Comparison of ENCODE assay signal across 14 cellular contexts in the genomic region with DNA sequence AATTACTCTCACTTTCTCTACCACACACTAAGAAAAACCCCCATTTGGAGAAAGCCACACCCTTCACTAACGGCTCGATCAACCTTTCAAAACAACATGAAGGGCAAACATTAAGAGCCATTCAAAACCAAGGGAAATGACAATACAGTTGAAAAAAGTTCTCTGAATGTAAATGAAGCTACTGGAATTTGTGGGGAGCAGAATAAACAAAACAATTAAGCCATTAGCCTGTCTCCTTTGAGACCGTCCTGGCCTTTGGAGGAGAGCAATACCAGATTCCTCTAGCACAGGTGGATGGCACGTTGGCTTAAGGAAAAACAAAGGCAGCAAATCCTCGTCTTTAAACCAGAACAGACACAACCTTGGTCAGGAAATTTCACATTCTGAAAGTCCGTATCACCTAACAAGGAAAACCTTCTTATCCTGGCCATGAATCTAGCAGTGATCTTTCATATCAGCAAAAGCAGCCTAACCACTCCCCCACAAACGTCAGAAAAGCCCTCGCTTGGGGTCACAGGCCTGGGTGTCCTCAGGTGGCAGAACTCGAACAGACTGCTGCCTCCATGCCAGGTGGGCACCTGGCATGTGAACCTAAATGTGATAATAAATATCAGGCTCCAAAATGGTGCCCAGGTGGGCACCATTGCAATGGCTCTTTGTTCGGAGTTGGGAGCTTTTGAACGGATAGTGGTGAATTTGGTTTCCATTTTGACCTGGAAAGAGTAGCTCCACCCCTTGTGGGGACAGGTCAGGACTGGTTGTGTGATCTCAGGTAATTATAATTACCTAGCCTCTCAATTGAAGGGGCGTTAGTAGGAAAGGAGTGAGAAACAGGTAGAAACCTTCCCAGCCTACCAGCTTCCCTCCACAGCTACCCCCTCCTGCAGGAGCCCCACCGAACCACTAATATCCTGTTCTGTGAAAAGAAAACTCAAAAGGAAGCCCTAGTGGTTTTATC. TPM values are rescaled to one million over a fixed set of nuclear protein-coding genes. Genes with fewer than 3 reads are reported as not detected.
DNase-seq lines count a peak whose midpoint lies in the region; ATAC-seq and TF ChIP-seq lines count a peak whose summit lies in the region.
"Had no signal": no experiment of that assay in that cellular context is flagged by ENCODE, and none has a peak within 500 bp of the region (broad histone marks: within the 10 kb centered on the region; RNA-seq: fewer than 3 reads in every experiment).

No MANE protein-coding gene starts in this region.

- no peaks in the 10 kb centered on the region for H3K36me3 ChIP-seq in CD8-positive, alpha-beta memory T cell (ENCODE audit: insufficient read depth, low read length)
- H3K36me3 ChIP-seq in HUES6 (ENCODE audit: control insufficient read depth, insufficient read depth, low read length), result no peaks in the 10 kb centered on the region
- H3K36me3 ChIP-seq: right lobe of liver had no signal

- H3K36me3 Mint-ChIP-seq in CD8-positive, alpha-beta memory T cell, result no peaks in the 10 kb centered on the region
- no peaks in the 10 kb centered on the region for H3K36me3 Mint-ChIP-seq in T-cell
- H3K36me3 Mint-ChIP-seq in nephron progenitor cell (ENCODE audit: low read depth), result peaks cover 4% of the 10 kb centered on the region
- H3K36me3 Mint-ChIP-seq in activated CD4-positive, alpha-beta memory T cell treated with anti-CD3 and anti-CD28 coated beads for 36 hours, result no peaks in the 10 kb centered on the region

- H3K4me1 Mint-ChIP-seq in CD8-positive, alpha-beta memory T cell, result peaks cover 23 to 25% (median 25%) of the 10 kb centered on the region in 3 donors
- H3K4me1 Mint-ChIP-seq in T-cell (peaks cover 20 to 28% (median 22%) of the 10 kb centered on the region in 3 donors), nephron progenitor cell (peaks cover 41% of the 10 kb centered on the region)
- peaks cover 14% of the 10 kb centered on the region for H3K4me1 Mint-ChIP-seq in activated CD4-positive, alpha-beta memory T cell treated with anti-CD3 and anti-CD28 coated beads for 36 hours (ENCODE audit: low read depth)

- no peak for TF ChIP-seq CTCF in nephron progenitor cell (IDR thresholded peaks at IDR 0.05)

- H3K4me3 ChIP-seq in CD8-positive, alpha-beta memory T cell (ENCODE audit: low read length), result no peak overlapping the region
- H3K4me3 ChIP-seq in HUES6 (ENCODE audit: low read depth, low read length), result peak overlapping the region; percentile 47
- H3K4me3 ChIP-seq: esophagus squamous epithelium, right lobe of liver had no signal

- no peak overlapping the region for H3K27ac ChIP-seq in CD8-positive, alpha-beta memory T cell (ENCODE audit: low read depth, low read length)
- peak overlapping the region; percentile 98 for H3K27ac ChIP-seq in HUES6 (ENCODE audit: low read depth, low read length)
- H3K27ac ChIP-seq: esophagus squamous epithelium, right lobe of liver had no signal

- peak overlapping the region in 2 of 8 donors; percentile 14 to 26 for H3K27ac Mint-ChIP-seq in CD8-positive, alpha-beta memory T cell
- H3K27ac Mint-ChIP-seq in T-cell, result no peak overlapping the region
- no peak overlapping the region for H3K27ac Mint-ChIP-seq in nephron progenitor cell
- no peak overlapping the region for H3K27ac Mint-ChIP-seq in activated CD4-positive, alpha-beta memory T cell treated with anti-CD3 and anti-CD28 coated beads for 36 hours

- DNase-seq in CD8-positive, alpha-beta memory T cell, result peak in 1 of 5 donors; percentile 35
- DNase-seq in T-cell, result no peak
- DNase-seq in iPS-NIHi7 (ENCODE audit: extremely low spot score), result peak; percentile 72
- no peak for DNase-seq in NCI-H2107 treated with DMSO at 0.1 percent for 48 hours (lab: John Stamatoyannopoulos, UW; ENCODE audit: unreplicated experiment)
- no peak for DNase-seq in nephron progenitor cell
- DNase-seq in activated CD4-positive, alpha-beta memory T cell treated with anti-CD3 and anti-CD28 coated beads for 36 hours, result no peak
- DNase-seq in left colon, result no peak
- DNase-seq: activated CD8-positive, alpha-beta memory T cell treated with anti-CD3 and anti-CD28 coated beads, Interleukin-2, amount 50 U/mL, for 4 hours; amniotic stem cell; esophagus squamous epithelium; islet precursor cell; NCI-H2171 treated with DMSO at 0.1 percent for 48 hours; right lobe of liver had no signal

- peak; percentile 43 to 72 (median 58) for ATAC-seq in T-cell (replicated peaks in 1 of 4)
- ATAC-seq in left colon, result no peak
- ATAC-seq: right lobe of liver had no signal

- H3K9me3 Mint-ChIP-seq in CD8-positive, alpha-beta memory T cell, result peaks cover 0 to under 1% (median 0%) of the 10 kb centered on the region in 5 donors
- H3K9me3 Mint-ChIP-seq in T-cell (no peaks in the 10 kb centered on the region), nephron progenitor cell (no peaks in the 10 kb centered on the region)
- H3K9me3 Mint-ChIP-seq in activated CD4-positive, alpha-beta memory T cell treated with anti-CD3 and anti-CD28 coated beads for 36 hours, result no peaks in the 10 kb centered on the region

- H3K27me3 ChIP-seq in CD8-positive, alpha-beta memory T cell (ENCODE audit: insufficient read depth, low read length, poor library complexity, severe bottlenecking), result no peaks in the 10 kb centered on the region
- no peaks in the 10 kb centered on the region for H3K27me3 ChIP-seq in HUES6 (ENCODE audit: control insufficient read depth, insufficient read depth, low read length)
- H3K27me3 ChIP-seq: esophagus squamous epithelium, right lobe of liver had no signal

- CTCF ChIA-PET in CD8-positive, alpha-beta memory T cell (lab: Charles Lee), result no interaction called here
- CTCF ChIA-PET in T-cell (lab: Charles Lee), result no interaction called here
- CTCF ChIA-PET in activated CD4-positive, alpha-beta memory T cell treated with anti-CD3 and anti-CD28 coated beads for 36 hours (lab: Charles Lee), result no interaction called here

- H3K4me1 ChIP-seq in CD8-positive, alpha-beta memory T cell (ENCODE audit: insufficient read depth, low read length), result peaks cover 12% of the 10 kb centered on the region
- H3K4me1 ChIP-seq in HUES6 (ENCODE audit: control insufficient read depth, insufficient read depth, low read length), result peaks cover 60% of the 10 kb centered on the region

- peaks cover 3 to 18% of the 10 kb centered on the region in 2 donors for H3K27me3 Mint-ChIP-seq in CD8-positive, alpha-beta memory T cell
- H3K27me3 Mint-ChIP-seq in T-cell (peaks cover 11% of the 10 kb centered on the region in 2 donors), nephron progenitor cell (ENCODE audit: low read depth, poor library complexity) (peaks cover 9% of the 10 kb centered on the region)
- H3K27me3 Mint-ChIP-seq in activated CD4-positive, alpha-beta memory T cell treated with anti-CD3 and anti-CD28 coated beads for 36 hours, result peaks cover 25% of the 10 kb centered on the region

- H3K9ac ChIP-seq in HUES6 (ENCODE audit: low read length), result peak overlapping the region; percentile 93

- H3K9me3 ChIP-seq in CD8-positive, alpha-beta memory T cell (ENCODE audit: low read length), result no peaks in the 10 kb centered on the region
- no peaks in the 10 kb centered on the region for H3K9me3 ChIP-seq in HUES6 (ENCODE audit: control insufficient read depth, insufficient read depth, low read depth, low read length)
- H3K9me3 ChIP-seq: esophagus squamous epithelium, right lobe of liver had no signal

- POLR2A ChIA-PET in CD8-positive, alpha-beta memory T cell (lab: Charles Lee), result no interaction called here
- POLR2A ChIA-PET in T-cell (lab: Charles Lee), result no interaction called here
- POLR2A ChIA-PET in activated CD4-positive, alpha-beta memory T cell treated with anti-CD3 and anti-CD28 coated beads for 36 hours (lab: Charles Lee), result no interaction called here

- H3K4me3 Mint-ChIP-seq in CD8-positive, alpha-beta memory T cell, result peak overlapping the region in 5 of 7 donors; percentile 41 to 63 (median 56)
- H3K4me3 Mint-ChIP-seq in T-cell (peak overlapping the region in 1 of 3 donors; percentile 18), nephron progenitor cell (no peak overlapping the region)
- H3K4me3 Mint-ChIP-seq in activated CD4-positive, alpha-beta memory T cell treated with anti-CD3 and anti-CD28 coated beads for 36 hours, result no peak overlapping the region

- intact Hi-C loops in activated CD4-positive, alpha-beta memory T cell treated with anti-CD3 and anti-CD28 coated beads for 36 hours (cut with micrococcal nuclease), result no loop called here
- intact Hi-C loops in left colon (cut with DNase I, micrococcal nuclease), result no loop called here

RNA-seq across cellular contexts. Expression of gene MYO1E, which starts 18.4 kb away (rescaled TPM):
- 10 to 100 TPM; 15.3 to 15.4 TPM for total RNA-seq in CD8-positive, alpha-beta memory T cell
- polyA plus RNA-seq in CD8-positive, alpha-beta memory T cell, result 1.1 TPM
- 10 to 100 TPM in 1 of 5 donors, 1 to 10 TPM in 4; 1.3 to 11.7 (median 4.3) TPM for total RNA-seq in T-cell
- total RNA-seq in activated CD4-positive, alpha-beta memory T cell treated with anti-CD3 and anti-CD28 coated beads for 36 hours, result 1 to 10 TPM; 5.1 to 5.8 TPM
- 100 to 1,000 TPM; 331 to 397 TPM for total RNA-seq in left colon

Comparison
In these comparisons a context has a peak if more than half of its experiments do, and no peak if none do; other contexts are left out.
1. H3K4me3 Mint-ChIP-seq: peak in CD8-positive, alpha-beta memory T cell (5 of 7); none in nephron progenitor cell (single experiment) and activated CD4-positive, alpha-beta memory T cell treated with anti-CD3 and anti-CD28 coated beads for 36 hours (single experiment).
2. RNA of gene MYO1E, which starts 18.4 kb away (total RNA-seq): 331 to 397 TPM in left colon; 15.3 to 15.4 TPM in CD8-positive, alpha-beta memory T cell, 5.1 to 5.8 TPM in activated CD4-positive, alpha-beta memory T cell treated with anti-CD3 and anti-CD28 coated beads for 36 hours and 1.3 to 11.7 TPM in T-cell; every median in the first group is over 10 times any median in the second.